In genomic region chr16:81495321-81496234, GRCh38 we compare ENCODE assay signal across 1 cellular context.
TF ChIP-seq lines count a peak whose summit lies in the region.

No MANE protein-coding gene starts in this region.

TF ChIP-seq in K562, 482 proteins besides CTCF, POLR2A, EP300 and RAD21 (continued from another document and continues in another):
- TF ChIP-seq BRF2 (IDR thresholded peaks at IDR 0.05; ENCODE audit: borderline replicate concordance, insufficient read depth, insufficient read length): no peak
- no peak for TF ChIP-seq SRSF9 (IDR thresholded peaks at IDR 0.05; ENCODE audit: borderline replicate concordance, low read depth, low read length)
- TF ChIP-seq, protein P1, sequence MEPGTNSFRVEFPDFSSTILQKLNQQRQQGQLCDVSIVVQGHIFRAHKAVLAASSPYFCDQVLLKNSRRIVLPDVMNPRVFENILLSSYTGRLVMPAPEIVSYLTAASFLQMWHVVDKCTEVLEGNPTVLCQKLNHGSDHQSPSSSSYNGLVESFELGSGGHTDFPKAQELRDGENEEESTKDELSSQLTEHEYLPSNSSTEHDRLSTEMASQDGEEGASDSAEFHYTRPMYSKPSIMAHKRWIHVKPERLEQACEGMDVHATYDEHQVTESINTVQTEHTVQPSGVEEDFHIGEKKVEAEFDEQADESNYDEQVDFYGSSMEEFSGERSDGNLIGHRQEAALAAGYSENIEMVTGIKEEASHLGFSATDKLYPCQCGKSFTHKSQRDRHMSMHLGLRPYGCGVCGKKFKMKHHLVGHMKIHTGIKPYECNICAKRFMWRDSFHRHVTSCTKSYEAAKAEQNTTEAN (CRISPR knock-in tag; IDR thresholded peaks at IDR 0.05): no peak
- no peak for TF ChIP-seq ZNF584 (CRISPR knock-in tag; IDR thresholded peaks at IDR 0.05; ENCODE audit: low read depth)
- TF ChIP-seq, protein P2, sequence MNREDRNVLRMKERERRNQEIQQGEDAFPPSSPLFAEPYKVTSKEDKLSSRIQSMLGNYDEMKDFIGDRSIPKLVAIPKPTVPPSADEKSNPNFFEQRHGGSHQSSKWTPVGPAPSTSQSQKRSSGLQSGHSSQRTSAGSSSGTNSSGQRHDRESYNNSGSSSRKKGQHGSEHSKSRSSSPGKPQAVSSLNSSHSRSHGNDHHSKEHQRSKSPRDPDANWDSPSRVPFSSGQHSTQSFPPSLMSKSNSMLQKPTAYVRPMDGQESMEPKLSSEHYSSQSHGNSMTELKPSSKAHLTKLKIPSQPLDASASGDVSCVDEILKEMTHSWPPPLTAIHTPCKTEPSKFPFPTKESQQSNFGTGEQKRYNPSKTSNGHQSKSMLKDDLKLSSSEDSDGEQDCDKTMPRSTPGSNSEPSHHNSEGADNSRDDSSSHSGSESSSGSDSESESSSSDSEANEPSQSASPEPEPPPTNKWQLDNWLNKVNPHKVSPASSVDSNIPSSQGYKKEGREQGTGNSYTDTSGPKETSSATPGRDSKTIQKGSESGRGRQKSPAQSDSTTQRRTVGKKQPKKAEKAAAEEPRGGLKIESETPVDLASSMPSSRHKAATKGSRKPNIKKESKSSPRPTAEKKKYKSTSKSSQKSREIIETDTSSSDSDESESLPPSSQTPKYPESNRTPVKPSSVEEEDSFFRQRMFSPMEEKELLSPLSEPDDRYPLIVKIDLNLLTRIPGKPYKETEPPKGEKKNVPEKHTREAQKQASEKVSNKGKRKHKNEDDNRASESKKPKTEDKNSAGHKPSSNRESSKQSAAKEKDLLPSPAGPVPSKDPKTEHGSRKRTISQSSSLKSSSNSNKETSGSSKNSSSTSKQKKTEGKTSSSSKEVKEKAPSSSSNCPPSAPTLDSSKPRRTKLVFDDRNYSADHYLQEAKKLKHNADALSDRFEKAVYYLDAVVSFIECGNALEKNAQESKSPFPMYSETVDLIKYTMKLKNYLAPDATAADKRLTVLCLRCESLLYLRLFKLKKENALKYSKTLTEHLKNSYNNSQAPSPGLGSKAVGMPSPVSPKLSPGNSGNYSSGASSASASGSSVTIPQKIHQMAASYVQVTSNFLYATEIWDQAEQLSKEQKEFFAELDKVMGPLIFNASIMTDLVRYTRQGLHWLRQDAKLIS (CRISPR knock-in tag; IDR thresholded peaks at IDR 0.05): no peak
- no peak for TF ChIP-seq CTCFL (IDR thresholded peaks at IDR 0.05; ENCODE audit: borderline replicate concordance, insufficient read depth, low read depth, low read length, poor library complexity, severe bottlenecking)
- TF ChIP-seq, protein P3, sequence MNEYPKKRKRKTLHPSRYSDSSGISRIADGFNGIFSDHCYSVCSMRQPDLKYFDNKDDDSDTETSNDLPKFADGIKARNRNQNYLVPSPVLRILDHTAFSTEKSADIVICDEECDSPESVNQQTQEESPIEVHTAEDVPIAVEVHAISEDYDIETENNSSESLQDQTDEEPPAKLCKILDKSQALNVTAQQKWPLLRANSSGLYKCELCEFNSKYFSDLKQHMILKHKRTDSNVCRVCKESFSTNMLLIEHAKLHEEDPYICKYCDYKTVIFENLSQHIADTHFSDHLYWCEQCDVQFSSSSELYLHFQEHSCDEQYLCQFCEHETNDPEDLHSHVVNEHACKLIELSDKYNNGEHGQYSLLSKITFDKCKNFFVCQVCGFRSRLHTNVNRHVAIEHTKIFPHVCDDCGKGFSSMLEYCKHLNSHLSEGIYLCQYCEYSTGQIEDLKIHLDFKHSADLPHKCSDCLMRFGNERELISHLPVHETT (CRISPR knock-in tag; conservative IDR thresholded peaks at IDR 0.05 in 1 of 2, IDR thresholded peaks at IDR 0.05 in 1 of 2): peak in 1 of 2 experiments; percentile 86; a peak in 2 of 4 replicates
- TF ChIP-seq HNRNPK (IDR thresholded peaks at IDR 0.05; ENCODE audit: low read depth, low read length, poor library complexity, severe bottlenecking): no peak
- TF ChIP-seq ZNF668 (CRISPR knock-in tag; IDR thresholded peaks at IDR 0.05): peak; percentile 76; the same call in 1 of the 2 replicates
- no peak for TF ChIP-seq MCM5 (IDR thresholded peaks at IDR 0.05; ENCODE audit: low read depth)
- TF ChIP-seq FOSL1 (tag; conservative IDR thresholded peaks at IDR 0.05): peak; percentile 74
- peak; percentile 18; the same call in 1 of the 2 replicates for TF ChIP-seq KLF6 (CRISPR knock-in tag; IDR thresholded peaks at IDR 0.05; ENCODE audit: borderline replicate concordance)
- TF ChIP-seq CHD2 (IDR thresholded peaks at IDR 0.05; ENCODE audit: low read depth, low read length): 0 out of 2 replicates have a peak, but pooled peaks have one; percentile 42
- no peak for TF ChIP-seq ZNF655 (CRISPR knock-in tag; IDR thresholded peaks at IDR 0.05)
- no peak for TF ChIP-seq ELF1 (tag; IDR thresholded peaks at IDR 0.05)
- no peak for TF ChIP-seq FUS (optimal IDR thresholded peaks at IDR 0.05; ENCODE audit: low read depth, low read length)
- TF ChIP-seq CCNT2 (IDR thresholded peaks at IDR 0.05; ENCODE audit: borderline replicate concordance, extremely low read depth, insufficient read length, low read depth, low read length): peak; percentile 98
- TF ChIP-seq MBD2 (IDR thresholded peaks at IDR 0.05; ENCODE audit: borderline replicate concordance, low read depth): peak; percentile 91
- peak; percentile 10; the same call in 1 of the 2 replicates for TF ChIP-seq MAFF (IDR thresholded peaks at IDR 0.05; ENCODE audit: low read length)
- TF ChIP-seq SP1 (CRISPR knock-in tag; IDR thresholded peaks at IDR 0.05): peak; percentile 85
- peak; percentile 65; the same call in 1 of the 2 replicates for TF ChIP-seq ZNF644 (tag; IDR thresholded peaks at IDR 0.05; ENCODE audit: low read depth)
- TF ChIP-seq ETV6 (IDR thresholded peaks at IDR 0.05; ENCODE audit: borderline replicate concordance in 1 of 2, low read depth in 2 of 2, low read length in 1 of 2): peak; percentile 76 to 94; a peak in 3 of 4 replicates
- no peak for TF ChIP-seq ETV6 (CRISPR knock-in tag; IDR thresholded peaks at IDR 0.05; ENCODE audit: borderline replicate concordance)
- peak; percentile 87 for TF ChIP-seq ZNF23 (CRISPR knock-in tag; IDR thresholded peaks at IDR 0.05)
- TF ChIP-seq RNF2 (IDR thresholded peaks at IDR 0.05): peak; percentile 99
- no peak; the same call in none of the 2 replicates for TF ChIP-seq TRIM28 (IDR thresholded peaks at IDR 0.05)
- peak; percentile 95 for TF ChIP-seq HDAC3 (IDR thresholded peaks at IDR 0.05; ENCODE audit: borderline replicate concordance, partially characterized antibody)
- peak; percentile 86 for TF ChIP-seq JUND (IDR thresholded peaks at IDR 0.05; ENCODE audit: borderline replicate concordance, low read depth, low read length)
- TF ChIP-seq JUND (tag; IDR thresholded peaks at IDR 0.05; ENCODE audit: borderline replicate concordance, low read depth, low read length): peak; percentile 81; the same call in 2 of the 3 replicates
- no peak for TF ChIP-seq CLOCK (CRISPR knock-in tag; IDR thresholded peaks at IDR 0.05; ENCODE audit: borderline replicate concordance)
- peak; percentile 56 to 74; a peak in 2 of 4 replicates for TF ChIP-seq FOXK2 (conservative IDR thresholded peaks at IDR 0.05 in 1 of 2, IDR thresholded peaks at IDR 0.05 in 1 of 2; ENCODE audit: low read depth in 2 of 2)
- TF ChIP-seq, protein P4, sequence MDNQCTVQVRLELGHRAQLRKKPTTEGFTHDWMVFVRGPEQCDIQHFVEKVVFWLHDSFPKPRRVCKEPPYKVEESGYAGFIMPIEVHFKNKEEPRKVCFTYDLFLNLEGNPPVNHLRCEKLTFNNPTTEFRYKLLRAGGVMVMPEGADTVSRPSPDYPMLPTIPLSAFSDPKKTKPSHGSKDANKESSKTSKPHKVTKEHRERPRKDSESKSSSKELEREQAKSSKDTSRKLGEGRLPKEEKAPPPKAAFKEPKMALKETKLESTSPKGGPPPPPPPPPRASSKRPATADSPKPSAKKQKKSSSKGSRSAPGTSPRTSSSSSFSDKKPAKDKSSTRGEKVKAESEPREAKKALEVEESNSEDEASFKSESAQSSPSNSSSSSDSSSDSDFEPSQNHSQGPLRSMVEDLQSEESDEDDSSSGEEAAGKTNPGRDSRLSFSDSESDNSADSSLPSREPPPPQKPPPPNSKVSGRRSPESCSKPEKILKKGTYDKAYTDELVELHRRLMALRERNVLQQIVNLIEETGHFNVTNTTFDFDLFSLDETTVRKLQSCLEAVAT (IDR thresholded peaks at IDR 0.05): peak; percentile 63 to 67; a peak in 3 of 4 replicates
- TF ChIP-seq GATAD2B (IDR thresholded peaks at IDR 0.05; ENCODE audit: borderline replicate concordance): peak; percentile 99; the same call in 1 of the 2 replicates
- no peak for TF ChIP-seq ZNF449 (CRISPR knock-in tag; IDR thresholded peaks at IDR 0.05)
- TF ChIP-seq, protein P5, sequence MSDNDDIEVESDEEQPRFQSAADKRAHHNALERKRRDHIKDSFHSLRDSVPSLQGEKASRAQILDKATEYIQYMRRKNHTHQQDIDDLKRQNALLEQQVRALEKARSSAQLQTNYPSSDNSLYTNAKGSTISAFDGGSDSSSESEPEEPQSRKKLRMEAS (CRISPR knock-in tag; IDR thresholded peaks at IDR 0.05): peak; percentile 81
- peak; percentile 52 for TF ChIP-seq SUPT5H (IDR thresholded peaks at IDR 0.05)
- peak; percentile 79; the same call in 1 of the 2 replicates for TF ChIP-seq RUNX1 (IDR thresholded peaks at IDR 0.05; ENCODE audit: low read depth)
- no peak for TF ChIP-seq CREBBP (IDR thresholded peaks at IDR 0.05; ENCODE audit: low read depth, low read length)
